In the genomic region with DNA sequence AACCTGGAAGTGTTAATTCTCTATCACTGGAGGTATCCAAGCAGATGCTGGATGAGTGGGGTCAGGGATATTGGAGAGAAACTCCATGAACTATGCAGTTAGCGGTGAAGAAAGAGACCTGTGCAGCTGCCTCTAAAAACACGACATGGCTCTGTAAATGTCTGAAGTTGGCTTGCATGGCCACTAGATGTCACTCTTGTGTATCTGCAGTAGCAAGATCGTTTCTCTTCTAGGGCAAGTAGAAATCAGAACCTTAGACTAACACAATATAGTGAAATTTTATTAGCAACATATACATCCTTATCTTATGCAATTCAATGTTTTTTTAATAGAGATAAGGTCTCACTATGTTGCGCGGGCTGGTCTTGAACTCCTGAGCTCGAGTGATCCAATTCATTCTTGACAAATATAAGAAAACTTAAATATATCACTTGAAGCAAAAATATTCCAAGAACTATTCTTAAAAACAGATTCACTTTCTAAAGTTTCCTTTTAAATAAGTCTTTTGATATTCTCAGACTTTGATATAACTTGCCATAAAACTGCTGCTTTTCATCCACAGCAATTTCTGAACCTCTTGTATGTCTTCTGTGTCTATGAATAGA, we compare ENCODE assay signal across 8 cellular contexts. TPM values are rescaled to one million over a fixed set of nuclear protein-coding genes. Genes with fewer than 3 reads are reported as not detected.
DNase-seq lines count a peak whose midpoint lies in the region; ATAC-seq lines count a peak whose summit lies in the region.

No MANE protein-coding gene starts in this region.

- no peak overlapping the region for H3K4me3 ChIP-seq in SK-N-MC

- peak; percentile 26 for DNase-seq in activated T-cell treated with anti-CD3 and anti-CD28 coated beads, Interleukin-2, amount 50 U/mL, for 4 hours
- DNase-seq in activated T-cell treated with anti-CD3 and anti-CD28 coated beads, Interleukin-2, amount 50 U/mL, for 24 hours: no peak
- DNase-seq in NAMALWA (ENCODE audit: low spot score) (peak; percentile 84), SK-N-MC (ENCODE audit: low read depth, low spot score) (peak; percentile 68), T47D (ENCODE audit: low read depth in 1 of 2, low spot score in 1 of 2) (peak; percentile 18 to 71), iris pigment epithelial cell (ENCODE audit: low read depth) (peak; percentile 84)
- DNase-seq in stimulated activated CD4-positive, alpha-beta T cell treated with anti-CD3 and anti-CD28 coated beads, Interleukin-1b, Interleukin-23, amount 100 ng/mL, for 24 hours (ENCODE audit: low read depth in 4 of 4, low spot score in 1 of 4): peak in 3 of 4 experiments; percentile 3 to 21 (median 14)

- no peaks in the 10 kb centered on the region for H3K9me3 Mint-ChIP-seq in activated T-cell treated with anti-CD3 and anti-CD28 coated beads, Interleukin-2, amount 50 U/mL, for 4 hours
- H3K9me3 Mint-ChIP-seq in activated T-cell treated with anti-CD3 and anti-CD28 coated beads, Interleukin-2, amount 50 U/mL, for 24 hours: no peaks in the 10 kb centered on the region

- no peak overlapping the region for H3K27ac ChIP-seq in SK-N-MC

- H3K4me3 Mint-ChIP-seq in activated T-cell treated with anti-CD3 and anti-CD28 coated beads, Interleukin-2, amount 50 U/mL, for 4 hours: no peak overlapping the region
- no peak overlapping the region for H3K4me3 Mint-ChIP-seq in activated T-cell treated with anti-CD3 and anti-CD28 coated beads, Interleukin-2, amount 50 U/mL, for 24 hours

- H3K36me3 ChIP-seq in SK-N-MC (ENCODE audit: insufficient read depth, low read length): no peaks in the 10 kb centered on the region

- H3K27ac Mint-ChIP-seq in activated T-cell treated with anti-CD3 and anti-CD28 coated beads, Interleukin-2, amount 50 U/mL, for 24 hours: no peak overlapping the region

- H3K36me3 Mint-ChIP-seq in activated T-cell treated with anti-CD3 and anti-CD28 coated beads, Interleukin-2, amount 50 U/mL, for 4 hours (ENCODE audit: insufficient read depth): no peaks in the 10 kb centered on the region
- no peaks in the 10 kb centered on the region for H3K36me3 Mint-ChIP-seq in activated T-cell treated with anti-CD3 and anti-CD28 coated beads, Interleukin-2, amount 50 U/mL, for 24 hours (ENCODE audit: low read depth)

- H3K27me3 Mint-ChIP-seq in activated T-cell treated with anti-CD3 and anti-CD28 coated beads, Interleukin-2, amount 50 U/mL, for 4 hours (ENCODE audit: low read depth): peaks cover 17% of the 10 kb centered on the region
- H3K27me3 Mint-ChIP-seq in activated T-cell treated with anti-CD3 and anti-CD28 coated beads, Interleukin-2, amount 50 U/mL, for 24 hours: peaks cover 3% of the 10 kb centered on the region

- no peaks in the 10 kb centered on the region for H3K9me3 ChIP-seq in SK-N-MC (ENCODE audit: low read depth, low read length)

- peaks cover 4% of the 10 kb centered on the region for H3K4me1 Mint-ChIP-seq in activated T-cell treated with anti-CD3 and anti-CD28 coated beads, Interleukin-2, amount 50 U/mL, for 4 hours (ENCODE audit: low read depth)
- H3K4me1 Mint-ChIP-seq in activated T-cell treated with anti-CD3 and anti-CD28 coated beads, Interleukin-2, amount 50 U/mL, for 24 hours (ENCODE audit: low read depth): peaks cover 4% of the 10 kb centered on the region

- H3K9ac ChIP-seq in SK-N-MC (ENCODE audit: insufficient read length): no peak overlapping the region

- in situ Hi-C loops in T47D (cut with HindIII; ENCODE audit: low pct_unique_long_range_greater_than_20kb, low sequenced_read_pairs): no loop called here

- ATAC-seq in activated T-cell treated with anti-CD3 and anti-CD28 coated beads, Interleukin-2, amount 50 U/mL, for 4 hours: peak; percentile 67 to 81
- no peak for ATAC-seq in HG03196 (IDR thresholded peaks at IDR 0.05; ENCODE audit: unreplicated experiment)

RNA-seq across cellular contexts. Expression of a gene that starts 2.9 kb away (rescaled TPM):
- not detected for total RNA-seq in activated T-cell treated with anti-CD3 and anti-CD28 coated beads, Interleukin-2, amount 50 U/mL, for 4 hours

RNA-seq across cellular contexts. Expression of a gene that starts 45.8 kb away (rescaled TPM):
- total RNA-seq in activated T-cell treated with anti-CD3 and anti-CD28 coated beads, Interleukin-2, amount 50 U/mL, for 4 hours: not detected

RNA-seq across cellular contexts. Expression of a gene that starts 49.0 kb away (rescaled TPM):
- not detected for total RNA-seq in activated T-cell treated with anti-CD3 and anti-CD28 coated beads, Interleukin-2, amount 50 U/mL, for 4 hours
